Comparison of ENCODE assay signal across 11 cellular contexts in genomic region chr7:47577351-47577919, GRCh38. TPM values are rescaled to one million over a fixed set of nuclear protein-coding genes. Genes with fewer than 3 reads are reported as not detected.
DNase-seq lines count a peak whose midpoint lies in the region; ATAC-seq and TF ChIP-seq lines count a peak whose summit lies in the region.
"Had no signal": no experiment of that assay in that cellular context is flagged by ENCODE, and none has a peak within 500 bp of the region (broad histone marks: within the 10 kb centered on the region; RNA-seq: fewer than 3 reads in every experiment).

No MANE protein-coding gene starts in this region.

- H3K4me1 Mint-ChIP-seq in Caco-2 (ENCODE audit: low read depth, unreplicated experiment), result peaks cover 69% of the 10 kb centered on the region

- H3K4me1 ChIP-seq in Caco-2, result peaks cover 76% of the 10 kb centered on the region
- H3K4me1 ChIP-seq in skeletal muscle satellite cell (ENCODE audit: control insufficient read depth, insufficient read depth, low read length), result peaks cover 60% of the 10 kb centered on the region

- H3K27ac Mint-ChIP-seq in Caco-2 (ENCODE audit: unreplicated experiment), result peak overlapping the region; percentile 92

- peaks cover 99% of the 10 kb centered on the region for H3K36me3 Mint-ChIP-seq in Caco-2 (ENCODE audit: insufficient read depth, unreplicated experiment)
- H3K36me3 Mint-ChIP-seq: CD4-positive, alpha-beta memory T cell had no signal

- no peak for TF ChIP-seq CTCF in Caco-2 (IDR thresholded peaks at IDR 0.05; ENCODE audit: insufficient read depth in 1 of 2, low read depth in 1 of 2, low read length in 1 of 2, severe bottlenecking in 1 of 2, unreplicated experiment in 1 of 2)

- CTCF ChIA-PET in Caco-2 (lab: Charles Lee), result no interaction called here

- no peaks in the 10 kb centered on the region for H3K27me3 Mint-ChIP-seq in Caco-2 (ENCODE audit: insufficient read depth, unreplicated experiment)

- ATAC-seq in HG03039 (IDR thresholded peaks at IDR 0.05; ENCODE audit: unreplicated experiment), result no peak
- ATAC-seq in HG03469 (IDR thresholded peaks at IDR 0.05; ENCODE audit: unreplicated experiment), result no peak

- peak overlapping the region; percentile 41 for H3K9ac ChIP-seq in skeletal muscle satellite cell (ENCODE audit: low read depth, low read length)

- H3K27me3 ChIP-seq in Caco-2 (replicated peaks; ENCODE audit: control insufficient read depth, insufficient read depth, low read length) (no peaks in the 10 kb centered on the region), skeletal muscle satellite cell (ENCODE audit: control insufficient read depth, insufficient read depth, low read length) (no peaks in the 10 kb centered on the region)

- H3K4me3 Mint-ChIP-seq in Caco-2 (ENCODE audit: unreplicated experiment), result peak overlapping the region; percentile 71
- H3K4me3 Mint-ChIP-seq: CD4-positive, alpha-beta memory T cell had no signal

- no peak overlapping the region for H3K4me3 ChIP-seq in Caco-2 (ENCODE audit: low read depth, low read length)
- H3K4me3 ChIP-seq in skeletal muscle satellite cell (ENCODE audit: low read length), result no peak overlapping the region

- no peak for DNase-seq in Caco-2
- peak; percentile 37 for DNase-seq in UCSD-AML1 (lab: John Stamatoyannopoulos, UW; ENCODE audit: unreplicated experiment)
- peak; percentile 54 for DNase-seq in islet precursor cell
- no peak for DNase-seq in stimulated activated naive CD4-positive, alpha-beta T cell (lab: John Stamatoyannopoulos, UW)
- DNase-seq in RPMI8226, result no peak
- DNase-seq: CD4-positive, alpha-beta memory T cell; NCI-H2171 treated with DMSO at 0.1 percent for 48 hours; stimulated activated CD4-positive, alpha-beta T cell treated with anti-CD3 and anti-CD28 coated beads, Interleukin-1b, Interleukin-23, amount 100 ng/mL, for 48 hours had no signal

- no TSS peak for BruUV-seq in Caco-2 (replicated peaks; lab: Mats Ljungman, UMichigan)

- H3K9me3 Mint-ChIP-seq in Caco-2 (ENCODE audit: unreplicated experiment), result no peaks in the 10 kb centered on the region

- intact Hi-C loops in Caco-2 (cut with micrococcal nuclease; ENCODE audit: unreplicated experiment), result loop anchor here (2.0 to 5.0 kb wide), 3 partner anchors 45 to 310 kb away; no protein-coding TSS in a partner anchor

- no peak overlapping the region for H3K4me2 ChIP-seq in skeletal muscle satellite cell (ENCODE audit: low read length)

- peaks cover 2% of the 10 kb centered on the region; the same call in 1 of the 2 replicates for H3K36me3 ChIP-seq in Caco-2 (ENCODE audit: control insufficient read depth, insufficient read depth, low read length)
- peaks cover 8% of the 10 kb centered on the region for H3K36me3 ChIP-seq in skeletal muscle satellite cell (ENCODE audit: insufficient read depth, low read length)

- H3K9me3 ChIP-seq in Caco-2, result no peaks in the 10 kb centered on the region
- no peaks in the 10 kb centered on the region for H3K9me3 ChIP-seq in skeletal muscle satellite cell (replicated peaks; ENCODE audit: low read length)

- POLR2A ChIA-PET in Caco-2 (lab: Charles Lee), result interaction anchor here (0.6 kb wide), 1 partner anchor 101 kb away, joined by 4 read pairs; no protein-coding TSS in a partner anchor

RNA-seq across cellular contexts. Expression of gene TNS3, which starts 4.5 kb away (rescaled TPM):
- total RNA-seq in Caco-2 (2022), result 252 and 263 TPM in 2 replicates
- 9.9 and 11.4 TPM in 2 replicates for total RNA-seq in skeletal muscle satellite cell (2012; rRNA removed)

Comparison
In these comparisons a context has a peak if more than half of its experiments do, and no peak if none do; other contexts are left out.
1. DNase-seq: peak in UCSD-AML1 (single experiment) and islet precursor cell (single experiment); none in Caco-2 (0 of 2), stimulated activated naive CD4-positive, alpha-beta T cell (0 of 6) and RPMI8226 (single experiment).